9 cellular contexts compared by ENCODE assay signal in genomic region chr9:91898451-91899433, GRCh38. TPM values are rescaled to one million over a fixed set of nuclear protein-coding genes. Genes with fewer than 3 reads are reported as not detected.
DNase-seq lines count a peak whose midpoint lies in the region; ATAC-seq and TF ChIP-seq lines count a peak whose summit lies in the region.
"Had no signal": no experiment of that assay in that cellular context is flagged by ENCODE, and none has a peak within 500 bp of the region (broad histone marks: within the 10 kb centered on the region; RNA-seq: fewer than 3 reads in every experiment).

No MANE protein-coding gene starts in this region.

- peak overlapping the region; percentile 47 for H3K27ac Mint-ChIP-seq in progenitor cell of endocrine pancreas

- peak overlapping the region; percentile 2 for H3K4me3 Mint-ChIP-seq in progenitor cell of endocrine pancreas (ENCODE audit: low read depth)

- DNase-seq in HK-2 (ENCODE audit: unreplicated experiment) = peak; percentile 9
- peak; percentile 98 for DNase-seq in NCI-H69 (lab: John Stamatoyannopoulos, UW)
- DNase-seq in epithelial cell of esophagus (ENCODE audit: low read depth) = peak; percentile 42
- no peak for DNase-seq in progenitor cell of endocrine pancreas (ENCODE audit: low spot score, unreplicated experiment)
- DNase-seq in D341Med (ENCODE audit: low spot score) = no peak
- DNase-seq: PC-3 had no signal

- no peaks in the 10 kb centered on the region for H3K27me3 Mint-ChIP-seq in progenitor cell of endocrine pancreas

- no peak overlapping the region for H3K4me3 ChIP-seq in epithelial cell of esophagus (ENCODE audit: low read length)

- no peaks in the 10 kb centered on the region for H3K36me3 Mint-ChIP-seq in progenitor cell of endocrine pancreas (ENCODE audit: insufficient read depth)

- no peaks in the 10 kb centered on the region for H3K9me3 Mint-ChIP-seq in progenitor cell of endocrine pancreas (ENCODE audit: low read depth)

- peaks cover 75% of the 10 kb centered on the region for H3K4me1 Mint-ChIP-seq in progenitor cell of endocrine pancreas (ENCODE audit: low read depth)

- no peak for ATAC-seq in GM19463 (IDR thresholded peaks at IDR 0.05; ENCODE audit: unreplicated experiment)
- ATAC-seq in GM21717 (IDR thresholded peaks at IDR 0.05; ENCODE audit: unreplicated experiment) = no peak
- ATAC-seq in HG02938 (IDR thresholded peaks at IDR 0.05; ENCODE audit: unreplicated experiment) = no peak
- ATAC-seq: PC-3 had no signal

- no peak for TF ChIP-seq CTCF in epithelial cell of esophagus (IDR thresholded peaks at IDR 0.05; ENCODE audit: insufficient read depth, low read depth, low read length, missing control alignments)
- no peak for TF ChIP-seq CTCF in progenitor cell of endocrine pancreas (IDR thresholded peaks at IDR 0.05; ENCODE audit: unreplicated experiment)

RNA-seq across cellular contexts. Expression of gene ROR2, which starts 51.3 kb away (rescaled TPM):
- total RNA-seq in progenitor cell of endocrine pancreas = 23.6 and 23.9 TPM in 2 replicates
- total RNA-seq: PC-3 had no signal

Comparison
In these comparisons a context has a peak if more than half of its experiments do, and no peak if none do; other contexts are left out.
1. DNase-seq: peak in HK-2 (single experiment), NCI-H69 (single experiment) and epithelial cell of esophagus (single experiment); none in progenitor cell of endocrine pancreas (single experiment) and D341Med (single experiment).